ENCODE assay signal across 24 cellular contexts in the genomic region with DNA sequence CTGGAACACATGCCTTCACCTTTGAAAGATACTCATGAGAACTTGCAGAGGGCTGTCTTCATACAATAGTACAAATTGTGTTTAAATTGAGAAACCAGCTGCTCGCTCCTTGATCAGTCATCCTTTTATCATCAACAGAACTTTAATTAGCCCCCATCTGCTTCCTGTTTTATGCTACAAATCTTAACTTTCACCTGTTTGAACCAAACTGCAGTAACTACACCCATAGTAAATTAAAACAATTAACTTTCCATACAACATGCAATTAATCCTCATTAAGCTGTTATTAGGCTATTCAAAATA.
DNase-seq lines count a peak whose midpoint lies in the region; ATAC-seq and TF ChIP-seq lines count a peak whose summit lies in the region.
"Had no signal": no experiment of that assay in that cellular context is flagged by ENCODE, and none has a peak within 500 bp of the region (broad histone marks: within the 10 kb centered on the region; RNA-seq: fewer than 3 reads in every experiment).

No MANE protein-coding gene starts in this region.

- peak overlapping the region; percentile 56 for H3K27ac Mint-ChIP-seq in CD8-positive, alpha-beta T cell
- H3K27ac Mint-ChIP-seq in activated B cell treated with CpG ODN at 0.5 μM for 24 hours = peak overlapping the region; percentile 78
- H3K27ac Mint-ChIP-seq: activated naive CD8-positive, alpha-beta T cell treated with anti-CD3 and anti-CD28 coated beads, Interleukin-2, amount 10 ng/mL, durations not matched to agents 7 days and 5 days; natural killer cell treated with Interleukin-12 subunit alpha and Interleukin-12 subunit beta and Interleukin-15 and Interleukin-18, amount 100 ng/mL, for 72 hours had no signal

- H2AK5ac ChIP-seq in trophoblast cell (ENCODE audit: low read length) = no peak overlapping the region

- ATAC-seq in CD8-positive, alpha-beta T cell = no peak
- peak; percentile 34 for ATAC-seq in activated B cell treated with CpG ODN at 0.5 μM for 24 hours (ENCODE audit: low read depth)
- ATAC-seq: K562; natural killer cell treated with Interleukin-12 subunit alpha and Interleukin-12 subunit beta and Interleukin-15 and Interleukin-18, amount 100 ng/mL, for 72 hours; upper lobe of right lung had no signal

- no CpG with 5 or more reads among the region's 1 CpG for WGBS in trophoblast cell (ENCODE audit: extremely low coverage, insufficient coverage, insufficient read length)

- POLR2A ChIA-PET in CD8-positive, alpha-beta T cell (lab: Charles Lee) = interaction anchor here (1.0 to 1.2 kb wide), 2 partner anchors 24 to 40 kb away, joined by 3 to 5 read pairs; no protein-coding TSS in a partner anchor
- POLR2A ChIA-PET in activated B cell treated with CpG ODN at 0.5 μM for 24 hours (lab: Charles Lee) = interaction anchor here (0.5 to 2.1 kb wide), 7 partner anchors 15 to 136 kb away, joined by 3 to 10 read pairs (median 7); no protein-coding TSS in a partner anchor

- no peaks in the 10 kb centered on the region for H3K9me3 ChIP-seq in CD8-positive, alpha-beta T cell (ENCODE audit: low read length)
- H3K9me3 ChIP-seq in trophoblast cell (ENCODE audit: insufficient read depth, low read depth, low read length) = no peaks in the 10 kb centered on the region
- H3K9me3 ChIP-seq: upper lobe of right lung had no signal

- H3K27ac ChIP-seq in CD8-positive, alpha-beta T cell (ENCODE audit: low read depth, low read length) = no peak overlapping the region
- no peak overlapping the region for H3K27ac ChIP-seq in trophoblast cell (ENCODE audit: low read depth, low read length)
- H3K27ac ChIP-seq: 22Rv1, parathyroid adenoma, right lobe of liver, upper lobe of right lung had no signal

- peaks cover 92% of the 10 kb centered on the region for H3K4me1 Mint-ChIP-seq in CD8-positive, alpha-beta T cell (ENCODE audit: low read depth)
- peaks cover 92% of the 10 kb centered on the region for H3K4me1 Mint-ChIP-seq in activated B cell treated with CpG ODN at 0.5 μM for 24 hours

- no peaks in the 10 kb centered on the region for H3K36me3 ChIP-seq in CD8-positive, alpha-beta T cell (ENCODE audit: insufficient read depth, low read length)
- H3K36me3 ChIP-seq in trophoblast cell (ENCODE audit: control insufficient read depth in 1 of 2, insufficient read depth in 2 of 2, low read length in 2 of 2) = peaks cover 0 to 1% of the 10 kb centered on the region in 2 experiments
- H3K36me3 ChIP-seq: right lobe of liver, upper lobe of right lung had no signal

- H3K4ac ChIP-seq in trophoblast cell (ENCODE audit: low read depth, low read length) = peak overlapping the region; percentile 76

- H3K27me3 Mint-ChIP-seq in CD8-positive, alpha-beta T cell (ENCODE audit: low read depth) = no peaks in the 10 kb centered on the region
- no peaks in the 10 kb centered on the region for H3K27me3 Mint-ChIP-seq in activated B cell treated with CpG ODN at 0.5 μM for 24 hours
- H3K27me3 Mint-ChIP-seq: activated naive CD8-positive, alpha-beta T cell treated with anti-CD3 and anti-CD28 coated beads, Interleukin-2, amount 10 ng/mL, durations not matched to agents 7 days and 5 days; natural killer cell treated with Interleukin-12 subunit alpha and Interleukin-12 subunit beta and Interleukin-15 and Interleukin-18, amount 100 ng/mL, for 72 hours had no signal

- H3K4me3 Mint-ChIP-seq in CD8-positive, alpha-beta T cell = peak overlapping the region; percentile 12
- peak overlapping the region; percentile 64 for H3K4me3 Mint-ChIP-seq in activated B cell treated with CpG ODN at 0.5 μM for 24 hours
- H3K4me3 Mint-ChIP-seq: activated naive CD8-positive, alpha-beta T cell treated with anti-CD3 and anti-CD28 coated beads, Interleukin-2, amount 10 ng/mL, durations not matched to agents 7 days and 5 days; natural killer cell treated with Interleukin-12 subunit alpha and Interleukin-12 subunit beta and Interleukin-15 and Interleukin-18, amount 100 ng/mL, for 72 hours had no signal

- H2BK5ac ChIP-seq in trophoblast cell (ENCODE audit: low read depth, low read length, poor library complexity) = no peak overlapping the region

- H3K18ac ChIP-seq in trophoblast cell (ENCODE audit: low read length) = no peak overlapping the region

- H3K79me1 ChIP-seq in trophoblast cell (ENCODE audit: low read length) = peaks cover 4% of the 10 kb centered on the region

- H3K9ac ChIP-seq in trophoblast cell (ENCODE audit: low read length) = no peak overlapping the region
- H3K9ac ChIP-seq: parathyroid adenoma had no signal

- H3K23ac ChIP-seq in trophoblast cell (ENCODE audit: low read length) = no peak overlapping the region

- peaks cover 14% of the 10 kb centered on the region for H3K9me3 Mint-ChIP-seq in CD8-positive, alpha-beta T cell
- peaks cover 6% of the 10 kb centered on the region for H3K9me3 Mint-ChIP-seq in activated B cell treated with CpG ODN at 0.5 μM for 24 hours

- H3K14ac ChIP-seq in trophoblast cell (ENCODE audit: low read length) = no peak overlapping the region

- H3K4me2 ChIP-seq in trophoblast cell (ENCODE audit: low read length) = no peak overlapping the region

- H2BK12ac ChIP-seq in trophoblast cell (ENCODE audit: low read length) = no peak overlapping the region

- H3K4me3 ChIP-seq in CD8-positive, alpha-beta T cell (ENCODE audit: low read depth, low read length) = no peak overlapping the region
- H3K4me3 ChIP-seq in trophoblast cell (ENCODE audit: low read depth, low read length) = no peak overlapping the region
- H3K4me3 ChIP-seq: K562, lung, right lobe of liver, upper lobe of right lung had no signal

- H2AFZ ChIP-seq in trophoblast cell (ENCODE audit: insufficient read depth, low read length, poor library complexity) = no peak overlapping the region
- H2AFZ ChIP-seq: parathyroid adenoma had no signal

- peaks cover 5% of the 10 kb centered on the region for H3K79me2 ChIP-seq in trophoblast cell (ENCODE audit: control insufficient read depth, insufficient read depth, low read length, poor library complexity)
- H3K79me2 ChIP-seq: parathyroid adenoma had no signal

- CTCF ChIA-PET in CD8-positive, alpha-beta T cell (lab: Charles Lee) = no interaction called here
- CTCF ChIA-PET in activated B cell treated with CpG ODN at 0.5 μM for 24 hours (lab: Charles Lee) = no interaction called here

- H3K27me3 ChIP-seq in CD8-positive, alpha-beta T cell (ENCODE audit: insufficient read depth, low read length) = no peaks in the 10 kb centered on the region
- no peaks in the 10 kb centered on the region for H3K27me3 ChIP-seq in trophoblast cell (ENCODE audit: insufficient read depth, low read length)
- H3K27me3 ChIP-seq: right lobe of liver, upper lobe of right lung had no signal

- peaks cover 80% of the 10 kb centered on the region for H3K4me1 ChIP-seq in CD8-positive, alpha-beta T cell (ENCODE audit: insufficient read depth, low read length)
- H3K4me1 ChIP-seq in trophoblast cell (ENCODE audit: control insufficient read depth in 1 of 2, insufficient read depth in 2 of 2, low read length in 2 of 2) = peaks cover 7 to 15% of the 10 kb centered on the region in 2 experiments
- H3K4me1 ChIP-seq: parathyroid adenoma had no signal

- H4K91ac ChIP-seq in trophoblast cell (ENCODE audit: low read depth, low read length) = no peak overlapping the region

- no peak overlapping the region for H4K8ac ChIP-seq in trophoblast cell (ENCODE audit: low read depth, low read length)

- H4K12ac ChIP-seq in trophoblast cell (ENCODE audit: low read depth, low read length) = no peak overlapping the region

- DNase-seq in DMS 273 (lab: John Stamatoyannopoulos, UW; ENCODE audit: unreplicated experiment) (peak; percentile 33), DMS 273 treated with DMSO at 0.1 percent for 48 hours (lab: John Stamatoyannopoulos, UW) (no peak), activated B cell treated with CpG ODN at 0.5 μM for 24 hours (no peak), trophoblast cell (no peak), NCI-H1092 treated with DMSO at 0.1 percent for 48 hours (lab: John Stamatoyannopoulos, UW) (no peak), DMS79 (lab: John Stamatoyannopoulos, UW) (no peak), mucosa of gallbladder (ENCODE audit: low spot score) (no peak)
- no peak for DNase-seq in CD8-positive, alpha-beta T cell
- DNase-seq: activated CD4-positive, alpha-beta T cell treated with anti-CD3 and anti-CD28 coated beads for 4 hours; activated CD8-positive, alpha-beta memory T cell treated with anti-CD3 and anti-CD28 coated beads, Interleukin-2, amount 50 U/mL, for 48 hours; activated naive CD8-positive, alpha-beta T cell treated with anti-CD3 and anti-CD28 coated beads, Interleukin-2, amount 10 ng/mL, durations not matched to agents 7 days and 5 days; effector CD4-positive, alpha-beta T cell; NCI-H1694; NCI-H2227 treated with DMSO at 0.1 percent for 48 hours; NCI-H82; right lobe of liver; SHP77; stimulated activated naive CD4-positive, alpha-beta T cell; upper lobe of right lung had no signal

- TF ChIP-seq CTCF in CD8-positive, alpha-beta T cell (IDR thresholded peaks at IDR 0.05) = no peak
- TF ChIP-seq CTCF in activated B cell treated with CpG ODN at 0.5 μM for 24 hours (IDR thresholded peaks at IDR 0.05) = no peak

- H3K36me3 Mint-ChIP-seq in CD8-positive, alpha-beta T cell = peaks cover 13% of the 10 kb centered on the region
- peaks cover 7% of the 10 kb centered on the region for H3K36me3 Mint-ChIP-seq in activated B cell treated with CpG ODN at 0.5 μM for 24 hours (ENCODE audit: low read depth)

- H2BK120ac ChIP-seq in trophoblast cell (ENCODE audit: insufficient read depth, low read length, poor library complexity) = no peak overlapping the region

- intact Hi-C loops in CD8-positive, alpha-beta T cell (cut with DNase I, micrococcal nuclease) = loop anchor here in 1 of 2 experiments (2.0 kb wide), 1 partner anchor 16 kb away; no protein-coding TSS in a partner anchor
- intact Hi-C loops in activated B cell treated with CpG ODN at 0.5 μM for 24 hours (cut with micrococcal nuclease) = loop anchor here (1.0 to 2.0 kb wide), 2 partner anchors 8 to 16 kb away; no protein-coding TSS in a partner anchor
